In genomic region chr14:61646366-61647101, GRCh38 we compare ENCODE assay signal across 32 cellular contexts. TPM values are rescaled to one million over a fixed set of nuclear protein-coding genes. Genes with fewer than 3 reads are reported as not detected.
A peak's percentile ranks its signal among the peaks of the same experiment; 100 is the strongest.
DNase-seq lines count a peak whose midpoint lies in the region; ATAC-seq and TF ChIP-seq lines count a peak whose summit lies in the region.
"Had no signal": no experiment of that assay in that cellular context is flagged by ENCODE, and none has a peak within 500 bp of the region (broad histone marks: within the 10 kb centered on the region; RNA-seq: fewer than 3 reads in every experiment).

No MANE protein-coding gene starts in this region.

- TF ChIP-seq RAD21 in IMR-90 (IDR thresholded peaks at IDR 0.05; ENCODE audit: low read length), result no peak

- TF ChIP-seq POLR2A in IMR-90 (IDR thresholded peaks at IDR 0.05; ENCODE audit: low read depth, low read length), result no peak

- H3K79me1 ChIP-seq in IMR-90 (ENCODE audit: low read depth in 1 of 2, low read length in 2 of 2), result no peaks in the 10 kb centered on the region

- no peak overlapping the region for H4K91ac ChIP-seq in IMR-90 (ENCODE audit: insufficient read depth, low read depth, low read length)

- H3K27ac ChIP-seq in IMR-90 (ENCODE audit: insufficient read depth, low read length), result no peak overlapping the region
- H3K27ac ChIP-seq in foreskin keratinocyte, result peak overlapping the region; percentile 13
- no peak overlapping the region for H3K27ac ChIP-seq in hepatocyte
- H3K27ac ChIP-seq: A549, ascending aorta, left lung, parathyroid adenoma, testis had no signal

- WGBS in IMR-90 (ENCODE audit: extremely low coverage in 2 of 2, insufficient read length in 1 of 2), 2 experiments, result 60% methylated on average over 1 of the region's 5 CpGs; no CpG with 5 or more reads in 1 of the 2 experiments
- WGBS in hepatocyte (ENCODE audit: low lambda C conversion rate, missing lambda C conversion rate), result 84% methylated on average over 5 of the region's 5 CpGs

- no TSS peak for BruUV-seq in IMR-90 (replicated peaks; lab: Mats Ljungman, UMichigan)

- DNase-seq in EH (ENCODE audit: low read depth) (peak; percentile 9), IMR-90 (no peak), choroid plexus epithelial cell (ENCODE audit: low read depth) (peak; percentile 38), foreskin keratinocyte (peak; percentile 84 to 91), SHP77 (lab: John Stamatoyannopoulos, UW) (no peak), GM10248 (ENCODE audit: extremely low spot score) (no peak), NCI-H748 treated with DMSO at 0.1 percent for 48 hours (lab: John Stamatoyannopoulos, UW) (no peak), hepatocyte (ENCODE audit: low spot score) (no peak)
- DNase-seq: activated B cell treated with CpG ODN at 0.5 μM for 24 hours; activated CD4-positive, alpha-beta T cell treated with anti-CD3 and anti-CD28 coated beads, Interleukin-2, amount 10 ng/mL, durations not matched to agents 7 days and 5 days; activated effector memory CD4-positive, alpha-beta T cell treated with anti-CD3 and anti-CD28 coated beads, Interleukin-2, amount 50 U/mL, for 16 hours; activated T-cell treated with anti-CD3 and anti-CD28 coated beads, Interleukin-2, amount 50 U/mL, for 24 hours; Calu3; caudate nucleus; CD4-positive, CD25-positive, alpha-beta regulatory T cell; cortex of kidney; DMS79; effector memory CD4-positive, alpha-beta T cell; erythroblast; GDM1; Kasumi-1; left lung; mesendoderm; NCI-H1436 treated with DMSO at 0.1 percent for 48 hours; NCI-H446 treated with DMSO at 0.1 percent for 48 hours; stimulated activated CD4-positive, alpha-beta T cell treated with anti-CD3 and anti-CD28 coated beads, Interleukin-1b, Interleukin-23, amount 100 ng/mL, for 48 hours; T-helper 1 cell; testis had no signal

- H3K4me1 ChIP-seq in IMR-90 (ENCODE audit: control insufficient read depth, insufficient read depth, low read length) (peaks cover 6% of the 10 kb centered on the region), foreskin keratinocyte (peaks cover 19% of the 10 kb centered on the region), hepatocyte (ENCODE audit: insufficient read depth) (no peaks in the 10 kb centered on the region)
- H3K4me1 ChIP-seq: A549, ascending aorta, parathyroid adenoma, testis had no signal

- no peak overlapping the region for H2AK9ac ChIP-seq in IMR-90 (replicated peaks; ENCODE audit: low read depth, low read length, poor library complexity)

- H4K20me1 ChIP-seq in IMR-90 (ENCODE audit: insufficient read depth, low read length), result no peaks in the 10 kb centered on the region
- H4K20me1 ChIP-seq in hepatocyte (ENCODE audit: insufficient read depth, poor library complexity, severe bottlenecking), result no peaks in the 10 kb centered on the region

- no peak overlapping the region for H3K4ac ChIP-seq in IMR-90 (ENCODE audit: low read depth, low read length)

- no peaks in the 10 kb centered on the region for H3K36me3 ChIP-seq in IMR-90 (ENCODE audit: control insufficient read depth, insufficient read depth, low read length)
- no peaks in the 10 kb centered on the region for H3K36me3 ChIP-seq in hepatocyte (replicated peaks; ENCODE audit: insufficient read depth, low read depth)
- H3K36me3 ChIP-seq: ascending aorta, left lung had no signal

- H3K9me3 ChIP-seq in IMR-90 (ENCODE audit: control insufficient read depth, insufficient read depth, low read length) (no peaks in the 10 kb centered on the region), hepatocyte (ENCODE audit: low read depth) (no peaks in the 10 kb centered on the region)
- H3K9me3 ChIP-seq: A549, ascending aorta, left lung, testis had no signal

- no peak overlapping the region for H3K18ac ChIP-seq in IMR-90 (ENCODE audit: low read depth, low read length)

- no peak overlapping the region for H2BK120ac ChIP-seq in IMR-90 (ENCODE audit: low read depth, low read length)

- H3K4me3 ChIP-seq in IMR-90 (ENCODE audit: insufficient read depth, low read depth, low read length) (no peak overlapping the region), choroid plexus epithelial cell (ENCODE audit: low read depth, low read length) (no peak overlapping the region), hepatocyte (no peak overlapping the region)
- H3K4me3 ChIP-seq: A549, ascending aorta, GM23338, left lung, testis had no signal

- H4K8ac ChIP-seq in IMR-90 (ENCODE audit: low read depth in 2 of 2, low read length in 2 of 2), result no peak overlapping the region

- in situ Hi-C loops in IMR-90 (cut with MboI; ENCODE audit: low sequenced_read_pairs), result no loop called here

- no peak overlapping the region for H2AFZ ChIP-seq in IMR-90 (replicated peaks; ENCODE audit: low read length, poor library complexity)
- H2AFZ ChIP-seq in hepatocyte, result no peak overlapping the region
- H2AFZ ChIP-seq: GM23338, parathyroid adenoma had no signal

- H3K14ac ChIP-seq in IMR-90 (replicated peaks; ENCODE audit: low read depth, low read length), result no peak overlapping the region

- POLR2A ChIA-PET in IMR-90 (lab: Charles Lee; ENCODE audit: unreplicated experiment) (no interaction called here), GM10248 (lab: Yijun Ruan, JAX) (no interaction called here)

- no peak overlapping the region for H2AK5ac ChIP-seq in IMR-90 (ENCODE audit: low read depth, low read length)

- CTCF ChIA-PET in IMR-90 (lab: Yijun Ruan, JAX), result no interaction called here
- CTCF ChIA-PET in GM10248 (lab: Yijun Ruan, JAX), result no interaction called here

- no peak overlapping the region for H3K23ac ChIP-seq in IMR-90 (ENCODE audit: low read depth, low read length)

- no peaks in the 10 kb centered on the region for H3K9me2 ChIP-seq in hepatocyte (replicated peaks; ENCODE audit: insufficient read depth)

- no peak overlapping the region for H4K5ac ChIP-seq in IMR-90 (ENCODE audit: low read depth, low read length)

- no peak overlapping the region for H2BK15ac ChIP-seq in IMR-90 (ENCODE audit: low read depth, low read length)

- H3K9me1 ChIP-seq in IMR-90 (ENCODE audit: insufficient read depth, low read length), result no peaks in the 10 kb centered on the region; the same call in 1 of the 2 replicates

- intact Hi-C loops in IMR-90 (cut with micrococcal nuclease), result no loop called here

- H3K56ac ChIP-seq in IMR-90 (ENCODE audit: extremely low read depth, insufficient read depth, low read length), result no peak overlapping the region

- dilution Hi-C loops in IMR-90 (cut with HindIII; ENCODE audit: low sequenced_read_pairs, unreplicated experiment), result no loop called here

- no peaks in the 10 kb centered on the region for H3K27me3 ChIP-seq in IMR-90 (ENCODE audit: control insufficient read depth, insufficient read depth, low read length)
- H3K27me3 ChIP-seq in foreskin keratinocyte, result no peaks in the 10 kb centered on the region
- H3K27me3 ChIP-seq in hepatocyte, result no peaks in the 10 kb centered on the region
- H3K27me3 ChIP-seq: ascending aorta, left lung, testis had no signal

- TF ChIP-seq CTCF in IMR-90 (conservative IDR thresholded peaks at IDR 0.05; ENCODE audit: low read depth, low read length) (no peak), choroid plexus epithelial cell (conservative IDR thresholded peaks at IDR 0.05; ENCODE audit: low read depth, low read length) (no peak), foreskin keratinocyte (conservative IDR thresholded peaks at IDR 0.05) (no peak), GM10248 (IDR thresholded peaks at IDR 0.05; ENCODE audit: control extremely low read depth, extremely low read depth, low read depth, missing control alignments) (no peak), hepatocyte (IDR thresholded peaks at IDR 0.05; ENCODE audit: poor library complexity) (no peak)

- no peak overlapping the region for H2BK20ac ChIP-seq in IMR-90 (ENCODE audit: low read depth, low read length)

- ATAC-seq in IMR-90 (ENCODE audit: low read depth) (no peak), foreskin keratinocyte (peak; percentile 3)
- ATAC-seq: A549, GM23338, left lung had no signal

- H2BK5ac ChIP-seq in IMR-90 (ENCODE audit: low read depth, low read length, poor library complexity, severe bottlenecking), result no peak overlapping the region

- no peak overlapping the region for H3K9ac ChIP-seq in IMR-90 (ENCODE audit: low read depth, low read length)
- H3K9ac ChIP-seq: parathyroid adenoma had no signal

- H3K79me2 ChIP-seq in hepatocyte, result no peaks in the 10 kb centered on the region
- H3K79me2 ChIP-seq: parathyroid adenoma had no signal

- no peak overlapping the region for H3K4me2 ChIP-seq in IMR-90 (ENCODE audit: low read depth, low read length)
- no peak overlapping the region for H3K4me2 ChIP-seq in hepatocyte
- H3K4me2 ChIP-seq: A549, GM23338 had no signal

TF ChIP-seq in IMR-90, 13 proteins besides CTCF, POLR2A, EP300 and RAD21:
- peak; percentile 67 for TF ChIP-seq CEBPB (IDR thresholded peaks at IDR 0.05; ENCODE audit: low read depth, low read length)
- TF ChIP-seq NFE2L2 (IDR thresholded peaks at IDR 0.05; ENCODE audit: low read depth, low read length), result no peak
- TF ChIP-seq RFX5 (IDR thresholded peaks at IDR 0.05; ENCODE audit: low read depth, low read length), result no peak
- TF ChIP-seq FOS (IDR thresholded peaks at IDR 0.05; ENCODE audit: low read depth, low read length), result no peak
- TF ChIP-seq MAZ (IDR thresholded peaks at IDR 0.05; ENCODE audit: borderline replicate concordance, low read depth, low read length), result no peak
- TF ChIP-seq CHD1 (IDR thresholded peaks at IDR 0.05; ENCODE audit: low read depth, low read length), result no peak
- no peak for TF ChIP-seq BHLHE40 (IDR thresholded peaks at IDR 0.05; ENCODE audit: low read depth, low read length)
- TF ChIP-seq, protein P1, sequence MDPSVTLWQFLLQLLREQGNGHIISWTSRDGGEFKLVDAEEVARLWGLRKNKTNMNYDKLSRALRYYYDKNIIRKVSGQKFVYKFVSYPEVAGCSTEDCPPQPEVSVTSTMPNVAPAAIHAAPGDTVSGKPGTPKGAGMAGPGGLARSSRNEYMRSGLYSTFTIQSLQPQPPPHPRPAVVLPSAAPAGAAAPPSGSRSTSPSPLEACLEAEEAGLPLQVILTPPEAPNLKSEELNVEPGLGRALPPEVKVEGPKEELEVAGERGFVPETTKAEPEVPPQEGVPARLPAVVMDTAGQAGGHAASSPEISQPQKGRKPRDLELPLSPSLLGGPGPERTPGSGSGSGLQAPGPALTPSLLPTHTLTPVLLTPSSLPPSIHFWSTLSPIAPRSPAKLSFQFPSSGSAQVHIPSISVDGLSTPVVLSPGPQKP (IDR thresholded peaks at IDR 0.05; ENCODE audit: borderline replicate concordance, low read depth, low read length), result no peak

RNA-seq across cellular contexts. Expression of gene HIF1A, which starts 48.8 kb away (rescaled TPM):
- total RNA-seq in IMR-90 (2012; rRNA removed) (301 and 493 TPM in 2 replicates), foreskin keratinocyte (122 and 130 TPM in 2 replicates), hepatocyte (219 and 285 TPM in 2 replicates)
- polyA plus RNA-seq in IMR-90 (2012; rRNA removed) (86.9 and 128 TPM in 2 replicates), foreskin keratinocyte (20.3 and 27.4 TPM in 2 replicates), hepatocyte (169 and 181 TPM in 2 replicates)
- 20.1 and 33.1 TPM in 2 replicates for polyA plus RNA-seq in IMR-90 (2012; cell fraction: cytosol; rRNA removed)
- polyA plus RNA-seq in IMR-90 (2012; cell fraction: nucleus; rRNA removed; ENCODE audit: low replicate concordance), result 16.8 and 161 TPM in 2 replicates

Comparison
In these comparisons a context has a peak if more than half of its experiments do, and no peak if none do; other contexts are left out.
1. DNase-seq: peak in EH (single experiment), choroid plexus epithelial cell (single experiment) and foreskin keratinocyte (2 of 2); none in IMR-90 (single experiment), SHP77 (0 of 2), GM10248 (single experiment), NCI-H748 treated with DMSO at 0.1 percent for 48 hours (single experiment) and hepatocyte (single experiment).